ENCODE assay signal across 7 cellular contexts in the genomic region with DNA sequence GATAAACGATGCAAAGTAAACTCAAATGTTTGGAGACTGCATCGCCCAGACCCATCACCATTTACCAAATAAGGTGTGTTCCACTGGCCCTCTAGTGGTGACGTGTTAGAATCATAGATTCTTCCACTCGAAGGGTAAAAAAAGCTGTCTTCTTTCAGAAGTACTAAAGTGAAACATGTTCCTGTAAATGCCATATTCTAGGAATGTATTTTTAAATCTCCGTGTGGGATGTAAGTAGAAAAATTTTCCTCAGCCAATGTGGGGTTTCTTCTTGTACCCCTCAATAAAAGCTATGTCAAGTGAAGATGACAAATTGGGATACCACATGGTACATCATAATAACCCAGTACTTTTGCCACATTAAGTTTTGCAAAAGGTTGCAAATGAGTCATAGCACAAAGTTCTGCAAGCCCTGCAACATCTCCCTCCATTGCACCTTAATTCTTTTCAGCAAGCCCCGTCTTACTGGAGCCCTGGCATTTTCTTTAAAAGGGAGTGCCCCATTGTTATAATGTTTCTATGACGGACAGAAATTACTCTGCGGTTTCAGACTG.
DNase-seq lines count a peak whose midpoint lies in the region; ATAC-seq and TF ChIP-seq lines count a peak whose summit lies in the region.

No MANE protein-coding gene starts in this region.

- DNase-seq in DND-41: peak; percentile 10
- DNase-seq in NT2/D1 (ENCODE audit: low read depth, low spot score): peak; percentile 33
- peak in 3 of 10 donors; percentile 9 to 58 (median 31) for DNase-seq in dorsolateral prefrontal cortex
- peak in 1 of 3 donors; percentile 42 for DNase-seq in mucosa of descending colon
- no peak for DNase-seq in sciatic nerve (ENCODE audit: low spot score)

- no peak overlapping the region for H2AFZ ChIP-seq in DND-41 (ENCODE audit: low read depth, low read length)

- H3K79me2 ChIP-seq in DND-41 (ENCODE audit: insufficient read depth, low read length): no peaks in the 10 kb centered on the region

- TF ChIP-seq CTCF in DND-41 (IDR thresholded peaks at IDR 0.05; ENCODE audit: borderline replicate concordance, extremely low read depth, low read length, poor library complexity, severe bottlenecking) (peak; percentile 75), dorsolateral prefrontal cortex (IDR thresholded peaks at IDR 0.05 in 54 of 56, conservative IDR thresholded peaks at IDR 0.05 in 2 of 56; ENCODE audit: low read depth in 1 of 56, partially characterized antibody in 56 of 56) (peak; percentile 63 to 86 (median 74)), mucosa of descending colon (IDR thresholded peaks at IDR 0.05) (peak; percentile 40)

- no peaks in the 10 kb centered on the region for H3K36me3 ChIP-seq in DND-41 (ENCODE audit: insufficient read depth, low read length)
- H3K36me3 ChIP-seq in NT2/D1 (ENCODE audit: insufficient read depth, insufficient read length, low read length): no peaks in the 10 kb centered on the region
- no peaks in the 10 kb centered on the region for H3K36me3 ChIP-seq in mucosa of descending colon (ENCODE audit: low read depth)

- H3K9me3 ChIP-seq in DND-41 (ENCODE audit: insufficient read depth, low read length, severe bottlenecking): no peaks in the 10 kb centered on the region
- H3K9me3 ChIP-seq in NT2/D1 (ENCODE audit: insufficient read depth, low read length): no peaks in the 10 kb centered on the region
- no peaks in the 10 kb centered on the region for H3K9me3 ChIP-seq in mucosa of descending colon

- H3K4me3 ChIP-seq in DND-41 (ENCODE audit: low read depth in 1 of 2, low read length in 2 of 2): no peak overlapping the region
- no peak overlapping the region for H3K4me3 ChIP-seq in NT2/D1 (ENCODE audit: insufficient read length, low read depth)
- H3K4me3 ChIP-seq in dorsolateral prefrontal cortex: peak overlapping the region in 3 of 59 donors; percentile 2 to 7 (median 5)
- H3K4me3 ChIP-seq in mucosa of descending colon: no peak overlapping the region

- ATAC-seq in DND-41 (ENCODE audit: insufficient read depth, low read depth) (peak; percentile 79), GM19043 (IDR thresholded peaks at IDR 0.05; ENCODE audit: low read depth, unreplicated experiment) (peak; percentile 58), HG03432 (IDR thresholded peaks at IDR 0.05; ENCODE audit: unreplicated experiment) (peak; percentile 76), mucosa of descending colon (peak; percentile 58), sciatic nerve (no peak)

- H3K4me1 ChIP-seq in DND-41 (ENCODE audit: insufficient read depth, low read length) (no peaks in the 10 kb centered on the region), NT2/D1 (ENCODE audit: insufficient read depth, insufficient read length) (no peaks in the 10 kb centered on the region), mucosa of descending colon (ENCODE audit: low read depth) (no peaks in the 10 kb centered on the region)

- no peaks in the 10 kb centered on the region for H3K27me3 ChIP-seq in DND-41 (ENCODE audit: insufficient read depth, low read length, poor library complexity)
- H3K27me3 ChIP-seq in NT2/D1 (ENCODE audit: insufficient read depth, insufficient read length): no peaks in the 10 kb centered on the region
- H3K27me3 ChIP-seq in dorsolateral prefrontal cortex: no peaks in the 10 kb centered on the region

- intact Hi-C loops in dorsolateral prefrontal cortex (cut with DNase I) (loop anchor here (5.0 to 10.0 kb wide), 2 partner anchors 1299 to 1307 kb away; no protein-coding TSS in a partner anchor), mucosa of descending colon (cut with DNase I, micrococcal nuclease) (no loop called here), sciatic nerve (cut with DNase I) (no loop called here)

- H3K9ac ChIP-seq in DND-41 (ENCODE audit: low read depth, low read length) (no peak overlapping the region), NT2/D1 (ENCODE audit: insufficient read length, low read depth) (no peak overlapping the region)

- H3K4me2 ChIP-seq in DND-41 (ENCODE audit: insufficient read depth, low read length): no peak overlapping the region

- H3K27ac ChIP-seq in DND-41 (ENCODE audit: low read length) (no peak overlapping the region), dorsolateral prefrontal cortex (peak overlapping the region in 31 of 59 donors; percentile 2 to 80 (median 64))

- H4K20me1 ChIP-seq in DND-41 (ENCODE audit: insufficient read depth, low read length): no peaks in the 10 kb centered on the region

Comparison
In these comparisons a context has a peak if more than half of its experiments do, and no peak if none do; other contexts are left out.
1. intact Hi-C loops: an anchor here in dorsolateral prefrontal cortex (5.0 to 10.0 kb wide); none called in mucosa of descending colon and sciatic nerve.